ENCODE assay signal across 9 cellular contexts in the genomic region with DNA sequence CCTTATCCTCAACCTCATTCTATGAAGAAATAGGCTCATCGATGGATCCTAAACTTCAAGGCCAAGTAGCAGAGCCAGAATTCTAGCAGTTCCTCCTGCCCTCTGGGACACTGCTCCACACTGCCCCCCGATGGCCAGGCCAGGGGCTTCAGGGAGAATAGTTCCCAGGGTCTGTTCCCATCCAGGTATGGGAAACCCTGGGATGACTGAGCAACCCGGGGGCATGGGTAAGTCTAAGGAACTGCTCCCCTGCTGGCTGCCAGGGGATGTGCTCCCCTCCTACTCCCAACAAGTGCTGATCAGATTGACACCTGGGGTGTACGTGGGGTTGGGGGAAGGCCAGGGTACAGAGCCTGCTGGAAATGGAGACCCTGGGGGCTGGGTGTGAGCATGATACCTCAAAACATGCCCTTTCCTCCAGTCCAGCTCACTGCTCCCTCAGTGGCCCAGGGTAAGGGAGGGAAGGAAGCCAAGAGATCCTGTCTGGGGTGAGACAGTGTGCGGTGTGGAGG. TPM values are rescaled to one million over a fixed set of nuclear protein-coding genes. Genes with fewer than 3 reads are reported as not detected.
A peak's percentile ranks its signal among the peaks of the same experiment; 100 is the strongest.
DNase-seq lines count a peak whose midpoint lies in the region; ATAC-seq and TF ChIP-seq lines count a peak whose summit lies in the region.
"Had no signal": no experiment of that assay in that cellular context is flagged by ENCODE, and none has a peak within 500 bp of the region (broad histone marks: within the 10 kb centered on the region; RNA-seq: fewer than 3 reads in every experiment).

No MANE protein-coding gene starts in this region.

- no peak overlapping the region for H3K9ac ChIP-seq in HCT116 (ENCODE audit: low read length)

- TF ChIP-seq CTCF in C4-2B (conservative IDR thresholded peaks at IDR 0.05), result peak; percentile 95
- peak; percentile 93 to 98 (median 96) for TF ChIP-seq CTCF in HCT116 (IDR thresholded peaks at IDR 0.05 in 2 of 3, conservative IDR thresholded peaks at IDR 0.05 in 1 of 3; ENCODE audit: borderline replicate concordance in 1 of 3, insufficient read depth in 1 of 3, low read depth in 2 of 3, low read length in 2 of 3)

- H3K4me1 ChIP-seq in HCT116 (ENCODE audit: control insufficient read depth in 1 of 2, insufficient read depth in 2 of 2, low read length in 2 of 2), result peaks cover 0 to 9% of the 10 kb centered on the region in 2 experiments; a peak in 2 of 4 replicates

- TF ChIP-seq RAD21 in HCT116 (IDR thresholded peaks at IDR 0.05; ENCODE audit: low read depth), result peak; percentile 78

- H3K27ac ChIP-seq in C4-2B (no peak overlapping the region), HCT116 (ENCODE audit: low read depth, low read length) (no peak overlapping the region; the same call in 1 of the 2 replicates)

- H3K36me3 ChIP-seq in HCT116 (ENCODE audit: control insufficient read depth in 1 of 2, insufficient read depth in 2 of 2, low read length in 2 of 2), result peaks cover 2% of the 10 kb centered on the region in 2 experiments; a peak in 1 of 4 replicates

- no peaks in the 10 kb centered on the region for H4K20me1 ChIP-seq in HCT116 (ENCODE audit: insufficient read depth)

- TF ChIP-seq POLR2A in HCT116 (IDR thresholded peaks at IDR 0.05; ENCODE audit: borderline replicate concordance, extremely low read depth, insufficient read depth, insufficient read length), result no peak

- POLR2A ChIA-PET in HCT116 (lab: Charles Lee), result no interaction called here

- intact Hi-C loops in HCT116 (cut with micrococcal nuclease), result loop anchor here (1.0 kb wide), 1 partner anchor 64 kb away; no protein-coding TSS in a partner anchor

- H3K4me2 ChIP-seq in HCT116 (ENCODE audit: low read length), result no peak overlapping the region

- DNase-seq in HCT116 (ENCODE audit: low read depth, low spot score), result peak; percentile 69
- peak; percentile 66 to 70 for DNase-seq in SHP77 (lab: John Stamatoyannopoulos, UW)
- DNase-seq in amniotic epithelial cell (ENCODE audit: low read depth), result peak; percentile 33
- peak; percentile 86 for DNase-seq in hepatic stellate cell (ENCODE audit: low spot score)
- peak; percentile 69 for DNase-seq in stimulated activated CD4-positive, alpha-beta T cell treated with anti-CD3 and anti-CD28 coated beads, Interleukin-15, amount 100 ng/mL, for 24 hours
- DNase-seq in NCI-H2107 (lab: John Stamatoyannopoulos, UW), result no peak

- RAD21 ChIA-PET in HCT116 (lab: Charles Lee; ENCODE audit: low non-redundant PET in 1 of 2, low total read pairs in 2 of 2, uncharacterized antibody in 2 of 2, unreplicated experiment in 2 of 2), result no interaction called here

- no peaks in the 10 kb centered on the region for H3K9me2 ChIP-seq in HCT116 (ENCODE audit: insufficient read depth)

- no TSS peak for BruUV-seq in HCT116 (replicated peaks; lab: Mats Ljungman, UMichigan)

- H3K27me3 ChIP-seq in HCT116 (ENCODE audit: insufficient read depth, low read length), result no peaks in the 10 kb centered on the region

- no peak overlapping the region for H3K4me3 ChIP-seq in HCT116 (replicated peaks in 1 of 2; ENCODE audit: low read depth in 1 of 2, low read length in 2 of 2)

- CTCF ChIA-PET in HCT116 (lab: Charles Lee), result interaction anchor here (0.7 to 1.5 kb wide), 4 partner anchors 10 to 121 kb away, joined by 3 to 5 read pairs (median 3); a partner anchor contains a TSS

- peak; percentile 97 for ATAC-seq in HCT116
- ATAC-seq in GM18868 (IDR thresholded peaks at IDR 0.05; ENCODE audit: unreplicated experiment), result no peak

- H2AFZ ChIP-seq in HCT116 (ENCODE audit: low read depth, low read length, poor library complexity, severe bottlenecking), result no peak overlapping the region

- H3K9me3 ChIP-seq in HCT116 (ENCODE audit: control insufficient read depth in 1 of 2, insufficient read depth in 1 of 2, low read depth in 1 of 2, low read length in 2 of 2), result no peaks in the 10 kb centered on the region

- H3K79me2 ChIP-seq in HCT116 (ENCODE audit: insufficient read depth, low read length), result no peaks in the 10 kb centered on the region

TF ChIP-seq in HCT116, 20 proteins besides CTCF, POLR2A, EP300 and RAD21:
- TF ChIP-seq, protein P1, sequence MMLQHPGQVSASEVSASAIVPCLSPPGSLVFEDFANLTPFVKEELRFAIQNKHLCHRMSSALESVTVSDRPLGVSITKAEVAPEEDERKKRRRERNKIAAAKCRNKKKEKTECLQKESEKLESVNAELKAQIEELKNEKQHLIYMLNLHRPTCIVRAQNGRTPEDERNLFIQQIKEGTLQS (IDR thresholded peaks at IDR 0.05), result no peak
- no peak for TF ChIP-seq SP1 (IDR thresholded peaks at IDR 0.05; ENCODE audit: low read depth)
- TF ChIP-seq ZNF274 (IDR thresholded peaks at IDR 0.05; ENCODE audit: low read depth, low read length), result no peak
- no peak for TF ChIP-seq ELF1 (IDR thresholded peaks at IDR 0.05; ENCODE audit: borderline replicate concordance, low read depth)
- no peak for TF ChIP-seq CEBPB (IDR thresholded peaks at IDR 0.05; ENCODE audit: low read depth)
- TF ChIP-seq SRF (IDR thresholded peaks at IDR 0.05; ENCODE audit: low read depth), result no peak
- TF ChIP-seq, protein P2, sequence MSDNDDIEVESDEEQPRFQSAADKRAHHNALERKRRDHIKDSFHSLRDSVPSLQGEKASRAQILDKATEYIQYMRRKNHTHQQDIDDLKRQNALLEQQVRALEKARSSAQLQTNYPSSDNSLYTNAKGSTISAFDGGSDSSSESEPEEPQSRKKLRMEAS (IDR thresholded peaks at IDR 0.05), result no peak
- TF ChIP-seq SIN3A (IDR thresholded peaks at IDR 0.05; ENCODE audit: low read depth), result no peak
- no peak for TF ChIP-seq CBX3 (IDR thresholded peaks at IDR 0.05; ENCODE audit: low read depth)
- TF ChIP-seq, protein P3, sequence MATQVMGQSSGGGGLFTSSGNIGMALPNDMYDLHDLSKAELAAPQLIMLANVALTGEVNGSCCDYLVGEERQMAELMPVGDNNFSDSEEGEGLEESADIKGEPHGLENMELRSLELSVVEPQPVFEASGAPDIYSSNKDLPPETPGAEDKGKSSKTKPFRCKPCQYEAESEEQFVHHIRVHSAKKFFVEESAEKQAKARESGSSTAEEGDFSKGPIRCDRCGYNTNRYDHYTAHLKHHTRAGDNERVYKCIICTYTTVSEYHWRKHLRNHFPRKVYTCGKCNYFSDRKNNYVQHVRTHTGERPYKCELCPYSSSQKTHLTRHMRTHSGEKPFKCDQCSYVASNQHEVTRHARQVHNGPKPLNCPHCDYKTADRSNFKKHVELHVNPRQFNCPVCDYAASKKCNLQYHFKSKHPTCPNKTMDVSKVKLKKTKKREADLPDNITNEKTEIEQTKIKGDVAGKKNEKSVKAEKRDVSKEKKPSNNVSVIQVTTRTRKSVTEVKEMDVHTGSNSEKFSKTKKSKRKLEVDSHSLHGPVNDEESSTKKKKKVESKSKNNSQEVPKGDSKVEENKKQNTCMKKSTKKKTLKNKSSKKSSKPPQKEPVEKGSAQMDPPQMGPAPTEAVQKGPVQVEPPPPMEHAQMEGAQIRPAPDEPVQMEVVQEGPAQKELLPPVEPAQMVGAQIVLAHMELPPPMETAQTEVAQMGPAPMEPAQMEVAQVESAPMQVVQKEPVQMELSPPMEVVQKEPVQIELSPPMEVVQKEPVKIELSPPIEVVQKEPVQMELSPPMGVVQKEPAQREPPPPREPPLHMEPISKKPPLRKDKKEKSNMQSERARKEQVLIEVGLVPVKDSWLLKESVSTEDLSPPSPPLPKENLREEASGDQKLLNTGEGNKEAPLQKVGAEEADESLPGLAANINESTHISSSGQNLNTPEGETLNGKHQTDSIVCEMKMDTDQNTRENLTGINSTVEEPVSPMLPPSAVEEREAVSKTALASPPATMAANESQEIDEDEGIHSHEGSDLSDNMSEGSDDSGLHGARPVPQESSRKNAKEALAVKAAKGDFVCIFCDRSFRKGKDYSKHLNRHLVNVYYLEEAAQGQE (IDR thresholded peaks at IDR 0.05; ENCODE audit: low read depth), result no peak
- TF ChIP-seq TCF7L2 (IDR thresholded peaks at IDR 0.05; ENCODE audit: borderline replicate concordance, extremely low read depth, insufficient read depth, insufficient read length), result no peak
- TF ChIP-seq ZFX (IDR thresholded peaks at IDR 0.05), result no peak
- TF ChIP-seq EZH2 (IDR thresholded peaks at IDR 0.05), result no peak
- no peak for TF ChIP-seq YY1 (IDR thresholded peaks at IDR 0.05; ENCODE audit: extremely low read depth, insufficient replicate concordance, low read depth, low read length)
- TF ChIP-seq EZH2phosphoT487 (IDR thresholded peaks at IDR 0.05; ENCODE audit: borderline replicate concordance), result no peak

RNA-seq across cellular contexts. Expression of a gene that starts 7.6 kb away (rescaled TPM):
- 48.4 TPM for total RNA-seq in HCT116 (2021; ENCODE audit: unreplicated experiment)
- polyA plus RNA-seq in HCT116 (2012), result 39.5 and 45.9 TPM in 2 replicates

RNA-seq across cellular contexts. Expression of a gene that starts 8.9 kb away (rescaled TPM):
- total RNA-seq in HCT116 (2021; ENCODE audit: unreplicated experiment), result not detected
- polyA plus RNA-seq in HCT116 (2012), result not detected in 2 replicates
- polyA plus RNA-seq: IgD-negative memory B cell had no signal

RNA-seq across cellular contexts. Expression of a gene that starts 22.7 kb away (rescaled TPM):
- 0.17 TPM for total RNA-seq in HCT116 (2021; ENCODE audit: unreplicated experiment)
- polyA plus RNA-seq in HCT116 (2012), result 0.01 and 0.06 TPM in 2 replicates
- polyA plus RNA-seq: IgD-negative memory B cell had no signal

RNA-seq across cellular contexts. Expression of a gene that starts 37.8 kb away (rescaled TPM):
- total RNA-seq in HCT116 (2021; ENCODE audit: unreplicated experiment), result 55.8 TPM
- 58.1 and 68.0 TPM in 2 replicates for polyA plus RNA-seq in HCT116 (2012)

RNA-seq across cellular contexts. Expression of a gene that starts 53.5 kb away (rescaled TPM):
- total RNA-seq in HCT116 (2021; ENCODE audit: unreplicated experiment), result 72.2 TPM
- 56.2 and 62.3 TPM in 2 replicates for polyA plus RNA-seq in HCT116 (2012)
